9 cellular contexts compared by ENCODE assay signal in genomic region chr17:68509151-68510057, GRCh38. TPM values are rescaled to one million over a fixed set of nuclear protein-coding genes. Genes with fewer than 3 reads are reported as not detected.
DNase-seq lines count a peak whose midpoint lies in the region; ATAC-seq and TF ChIP-seq lines count a peak whose summit lies in the region.
"Had no signal": no experiment of that assay in that cellular context is flagged by ENCODE, and none has a peak within 500 bp of the region (broad histone marks: within the 10 kb centered on the region; RNA-seq: fewer than 3 reads in every experiment).

No MANE protein-coding gene starts in this region.

- no peak for TF ChIP-seq CTCF in MM.1S (IDR thresholded peaks at IDR 0.05; ENCODE audit: low read length)
- TF ChIP-seq CTCF in WERI-Rb-1 (IDR thresholded peaks at IDR 0.05; ENCODE audit: low read depth, low read length) = no peak
- TF ChIP-seq CTCF in lower lobe of right lung (IDR thresholded peaks at IDR 0.05) = no peak
- TF ChIP-seq CTCF in Calu3 (IDR thresholded peaks at IDR 0.05; ENCODE audit: unreplicated experiment) = no peak
- TF ChIP-seq CTCF in stomach (IDR thresholded peaks at IDR 0.05) = no peak

- H3K9me3 Mint-ChIP-seq in CD4-positive, CD25-positive, alpha-beta regulatory T cell = peaks cover 0 to 2% (median 0%) of the 10 kb centered on the region in 7 donors
- no peaks in the 10 kb centered on the region for H3K9me3 Mint-ChIP-seq in Calu3 (ENCODE audit: low read depth, unreplicated experiment)

- intact Hi-C loops in lower lobe of right lung (cut with DNase I) (no loop called here), Calu3 (cut with micrococcal nuclease; ENCODE audit: unreplicated experiment) (no loop called here), stomach (cut with DNase I; ENCODE audit: low total_unique reads) (no loop called here)

- H3K79me2 ChIP-seq in MM.1S (ENCODE audit: low read length) = peaks cover 22% of the 10 kb centered on the region

- no peak overlapping the region for H3K4me3 ChIP-seq in CD4-positive, CD25-positive, alpha-beta regulatory T cell (ENCODE audit: low read depth, low read length)
- H3K4me3 ChIP-seq in MM.1S (ENCODE audit: low read length) (no peak overlapping the region), WERI-Rb-1 (ENCODE audit: low read depth, low read length) (no peak overlapping the region), lower lobe of right lung (no peak overlapping the region), stomach (no peak overlapping the region)

- no peaks in the 10 kb centered on the region for H3K9me2 ChIP-seq in MM.1S (replicated peaks; ENCODE audit: insufficient read depth, low read length)

- peaks cover 20 to 37% (median 28%) of the 10 kb centered on the region in 4 donors for H3K4me1 Mint-ChIP-seq in CD4-positive, CD25-positive, alpha-beta regulatory T cell
- H3K4me1 Mint-ChIP-seq in Calu3 (ENCODE audit: low read depth, unreplicated experiment) = peaks cover under 1% of the 10 kb centered on the region

- H4K20me1 ChIP-seq in MM.1S (ENCODE audit: insufficient read depth, low read length) = no peaks in the 10 kb centered on the region

- TF ChIP-seq POLR2A in stomach (IDR thresholded peaks at IDR 0.05) = no peak

- CTCF ChIA-PET in Calu3 (lab: Charles Lee) = no interaction called here

- no peak overlapping the region for H3K9ac ChIP-seq in MM.1S (ENCODE audit: low read length)

- peak overlapping the region in 1 of 3 donors; percentile 98 for H3K27ac Mint-ChIP-seq in CD4-positive, CD25-positive, alpha-beta regulatory T cell
- H3K27ac Mint-ChIP-seq in Calu3 (ENCODE audit: unreplicated experiment) = no peak overlapping the region

- H3K36me3 ChIP-seq in CD4-positive, CD25-positive, alpha-beta regulatory T cell (ENCODE audit: control insufficient read depth, insufficient read depth, low read length) = no peaks in the 10 kb centered on the region
- H3K36me3 ChIP-seq in MM.1S (replicated peaks; ENCODE audit: insufficient read depth, low read length) (no peaks in the 10 kb centered on the region), WERI-Rb-1 (peaks cover 2% of the 10 kb centered on the region; the same call in 1 of the 2 replicates), lower lobe of right lung (no peaks in the 10 kb centered on the region), stomach (no peaks in the 10 kb centered on the region)

- peaks cover 13% of the 10 kb centered on the region for H3F3A ChIP-seq in MM.1S (ENCODE audit: insufficient read depth, low read length)

- H2AFZ ChIP-seq in MM.1S (ENCODE audit: low read length) = no peak overlapping the region

- peaks cover 11% of the 10 kb centered on the region for H3K27me3 Mint-ChIP-seq in CD4-positive, CD25-positive, alpha-beta regulatory T cell
- H3K27me3 Mint-ChIP-seq in Calu3 (ENCODE audit: unreplicated experiment) = no peaks in the 10 kb centered on the region

- H3K4me2 ChIP-seq in MM.1S (ENCODE audit: low read depth, low read length) = 0 out of 2 replicates have a peak overlapping the region, but pooled peaks have one; percentile 85

- no peak for ATAC-seq in CD4-positive, CD25-positive, alpha-beta regulatory T cell (ENCODE audit: low read depth in 2 of 2)
- ATAC-seq in lower lobe of right lung = no peak
- ATAC-seq in GM21723 (IDR thresholded peaks at IDR 0.05; ENCODE audit: unreplicated experiment) = no peak

- 69 to 80% (median 70%) methylated on average over 9 of the region's 9 CpGs for WGBS in stomach, 5 donors

- H3K27ac ChIP-seq in CD4-positive, CD25-positive, alpha-beta regulatory T cell (ENCODE audit: insufficient read depth, low read length, poor library complexity, severe bottlenecking) = no peak overlapping the region
- H3K27ac ChIP-seq in MM.1S (ENCODE audit: low read length) (0 out of 2 replicates have a peak overlapping the region, but pooled peaks have one; percentile 3), WERI-Rb-1 (peak overlapping the region; percentile 94), lower lobe of right lung (peak overlapping the region; percentile 2), stomach (peak overlapping the region in 2 of 5 donors; percentile 4 to 66)
- H3K27ac ChIP-seq: VCaP had no signal

- peak overlapping the region in 3 of 4 donors; percentile 22 to 100 (median 88) for H3K4me3 Mint-ChIP-seq in CD4-positive, CD25-positive, alpha-beta regulatory T cell
- H3K4me3 Mint-ChIP-seq in Calu3 (ENCODE audit: low read depth, unreplicated experiment) = no peak overlapping the region

- peaks cover 20% of the 10 kb centered on the region for H3K4me1 ChIP-seq in CD4-positive, CD25-positive, alpha-beta regulatory T cell (ENCODE audit: control insufficient read depth, insufficient read depth, low read length, poor library complexity, severe bottlenecking)
- peaks cover 22% of the 10 kb centered on the region for H3K4me1 ChIP-seq in MM.1S (ENCODE audit: low read length)
- H3K4me1 ChIP-seq in lower lobe of right lung = peaks cover 25% of the 10 kb centered on the region
- H3K4me1 ChIP-seq in stomach = peaks cover 8 to 33% (median 17%) of the 10 kb centered on the region in 4 donors

- no TSS peak for BruUV-seq in Calu3 (replicated peaks; lab: Mats Ljungman, UMichigan)

- peaks cover 5% of the 10 kb centered on the region for H3K36me3 Mint-ChIP-seq in CD4-positive, CD25-positive, alpha-beta regulatory T cell
- H3K36me3 Mint-ChIP-seq in Calu3 (ENCODE audit: insufficient read depth, unreplicated experiment) = peaks cover 32% of the 10 kb centered on the region

- peak in 1 of 3 donors; percentile 49 for DNase-seq in CD4-positive, CD25-positive, alpha-beta regulatory T cell
- peak; percentile 47 for DNase-seq in MM.1S
- peak; percentile 89 for DNase-seq in WERI-Rb-1
- peak; percentile 64 for DNase-seq in lower lobe of right lung
- DNase-seq in Calu3 = no peak
- no peak for DNase-seq in stomach
- no peak for DNase-seq in AG20443 (ENCODE audit: low spot score)

- H3K9me3 ChIP-seq in CD4-positive, CD25-positive, alpha-beta regulatory T cell (ENCODE audit: control insufficient read depth in 2 of 2, low read length in 2 of 2) = no peaks in the 10 kb centered on the region
- no peaks in the 10 kb centered on the region for H3K9me3 ChIP-seq in MM.1S (replicated peaks; ENCODE audit: insufficient read depth, low read length)
- peaks cover under 1% of the 10 kb centered on the region for H3K9me3 ChIP-seq in WERI-Rb-1 (ENCODE audit: severe bottlenecking)
- H3K9me3 ChIP-seq in lower lobe of right lung = no peaks in the 10 kb centered on the region
- no peaks in the 10 kb centered on the region for H3K9me3 ChIP-seq in stomach

- H3K27me3 ChIP-seq in CD4-positive, CD25-positive, alpha-beta regulatory T cell (ENCODE audit: control insufficient read depth, insufficient read depth, low read length) = no peaks in the 10 kb centered on the region
- H3K27me3 ChIP-seq in MM.1S (replicated peaks; ENCODE audit: insufficient read depth, low read length) (no peaks in the 10 kb centered on the region), WERI-Rb-1 (ENCODE audit: insufficient read depth, low read depth, severe bottlenecking) (no peaks in the 10 kb centered on the region), lower lobe of right lung (ENCODE audit: low read depth) (no peaks in the 10 kb centered on the region), stomach (no peaks in the 10 kb centered on the region)

- no peak for TF ChIP-seq EP300 in stomach (IDR thresholded peaks at IDR 0.05)

RNA-seq across cellular contexts. Expression of gene PRKAR1A, which starts 2.8 kb away (rescaled TPM):
- 135 TPM for total RNA-seq in CD4-positive, CD25-positive, alpha-beta regulatory T cell
- 100 to 1,000 TPM; 169 to 220 (median 194) TPM for polyA plus RNA-seq in CD4-positive, CD25-positive, alpha-beta regulatory T cell
- total RNA-seq in lower lobe of right lung (374 TPM), Calu3 (2022) (239 and 248 TPM in 2 replicates), stomach (100 to 1,000 TPM in 3 of 5 donors, 10 to 100 TPM in 2; 22.6 to 323 (median 154) TPM)
- polyA plus RNA-seq in stomach = 10 to 100 TPM; 38.9 to 89.5 (median 71.2) TPM

RNA-seq across cellular contexts. Expression of gene WIPI1, which starts 52.1 kb away (rescaled TPM):
- total RNA-seq in CD4-positive, CD25-positive, alpha-beta regulatory T cell = 5.1 TPM
- polyA plus RNA-seq in CD4-positive, CD25-positive, alpha-beta regulatory T cell = 1 to 10 TPM; 2.5 to 5.9 (median 5.2) TPM
- total RNA-seq in lower lobe of right lung (37.5 TPM), Calu3 (2022) (37.0 and 43.4 TPM in 2 replicates), stomach (10 to 100 TPM in 4 of 5 donors, 1 to 10 TPM in 1; 8.2 to 99.1 (median 76.3) TPM)
- polyA plus RNA-seq in stomach = 10 to 100 TPM; 20.3 to 49.7 (median 35.3) TPM

Comparison
In these comparisons a context has a peak if more than half of its experiments do, and no peak if none do; other contexts are left out.
1. DNase-seq: peak in MM.1S (single experiment), WERI-Rb-1 (single experiment) and lower lobe of right lung (single experiment); none in Calu3 (single experiment), stomach (single experiment) and AG20443 (single experiment).